In the genomic region with DNA sequence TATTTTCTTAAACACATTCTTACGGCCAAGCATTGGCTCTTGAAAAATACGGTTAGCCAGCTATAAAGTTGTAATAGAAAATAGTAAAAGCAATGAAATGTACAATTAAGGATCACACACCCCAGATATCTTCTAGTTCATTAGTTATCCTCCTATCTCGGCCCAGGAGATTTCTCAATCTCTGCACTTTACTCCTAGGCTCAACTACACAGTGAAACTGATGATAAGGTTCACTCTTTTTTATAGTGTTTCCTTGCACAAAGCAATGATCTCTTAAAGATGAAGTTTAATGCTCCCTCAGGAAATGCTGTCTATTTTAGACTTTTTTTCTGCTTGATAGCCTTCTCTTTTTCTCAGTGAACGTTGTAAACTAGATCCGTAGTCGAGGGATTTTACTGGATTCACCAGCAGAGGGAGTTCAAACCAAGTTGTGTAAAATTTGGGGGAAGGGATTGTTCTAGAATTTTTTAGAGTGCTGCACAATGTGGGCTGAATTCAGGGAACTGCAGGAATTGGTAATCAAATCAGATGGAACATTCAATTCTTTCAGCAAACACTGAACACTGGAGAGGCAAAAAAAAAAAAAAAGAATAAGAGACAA, we compare ENCODE assay signal across 10 cellular contexts.
DNase-seq lines count a peak whose midpoint lies in the region; ATAC-seq and TF ChIP-seq lines count a peak whose summit lies in the region.
"Had no signal": no experiment of that assay in that cellular context is flagged by ENCODE, and none has a peak within 500 bp of the region (broad histone marks: within the 10 kb centered on the region; RNA-seq: fewer than 3 reads in every experiment).

No MANE protein-coding gene starts in this region.

- no peaks in the 10 kb centered on the region for H3K27me3 Mint-ChIP-seq in brain
- H3K27me3 Mint-ChIP-seq: activated naive CD4-positive, alpha-beta T cell treated with anti-CD3 and anti-CD28 coated beads, Interleukin-2, amount 50 U/mL, for 24 hours had no signal

- no peaks in the 10 kb centered on the region; the same call in 1 of the 2 replicates for H3K9me2 ChIP-seq in DOHH2 (replicated peaks; ENCODE audit: control insufficient read depth, low read length)

- no peaks in the 10 kb centered on the region for H3K9me3 ChIP-seq in DOHH2 (ENCODE audit: control insufficient read depth, insufficient read depth, low read length)
- H3K9me3 ChIP-seq in mucosa of descending colon: no peaks in the 10 kb centered on the region

- DNase-seq in LHCN-M2 (ENCODE audit: low read depth) (peak; percentile 56), mucosa of descending colon (peak in 1 of 3 donors; percentile 49), amniotic stem cell (lab: John Stamatoyannopoulos, UW) (no peak), retina (no peak)
- DNase-seq: NCI-H774 had no signal

- no peak overlapping the region for H3K27ac ChIP-seq in DOHH2 (ENCODE audit: low read depth, low read length)

- no peak overlapping the region for H3K4me3 ChIP-seq in DOHH2 (ENCODE audit: low read length)
- H3K4me3 ChIP-seq in mucosa of descending colon: no peak overlapping the region

- H3K27ac Mint-ChIP-seq in brain: no peak overlapping the region
- H3K27ac Mint-ChIP-seq: activated naive CD4-positive, alpha-beta T cell treated with anti-CD3 and anti-CD28 coated beads, Interleukin-2, amount 50 U/mL, for 24 hours had no signal

- H3K36me3 Mint-ChIP-seq in brain: no peaks in the 10 kb centered on the region
- H3K36me3 Mint-ChIP-seq: activated naive CD4-positive, alpha-beta T cell treated with anti-CD3 and anti-CD28 coated beads, Interleukin-2, amount 50 U/mL, for 24 hours had no signal

- no peaks in the 10 kb centered on the region for H3K27me3 ChIP-seq in DOHH2 (ENCODE audit: control insufficient read depth, low read length)

- H3K36me3 ChIP-seq in DOHH2 (ENCODE audit: control insufficient read depth, low read length) (no peaks in the 10 kb centered on the region), mucosa of descending colon (ENCODE audit: low read depth) (no peaks in the 10 kb centered on the region)

- H3K4me3 Mint-ChIP-seq in brain: no peak overlapping the region
- H3K4me3 Mint-ChIP-seq: activated naive CD4-positive, alpha-beta T cell treated with anti-CD3 and anti-CD28 coated beads, Interleukin-2, amount 50 U/mL, for 24 hours had no signal

- intact Hi-C loops in mucosa of descending colon (cut with DNase I, micrococcal nuclease): no loop called here

- no peak overlapping the region for H3K4me2 ChIP-seq in DOHH2 (ENCODE audit: low read length)

- peaks cover 0 to 3% (median 0%) of the 10 kb centered on the region in 5 experiments for H3K9me3 Mint-ChIP-seq in brain
- H3K9me3 Mint-ChIP-seq: activated naive CD4-positive, alpha-beta T cell treated with anti-CD3 and anti-CD28 coated beads, Interleukin-2, amount 50 U/mL, for 24 hours had no signal

- no peaks in the 10 kb centered on the region for H3K79me2 ChIP-seq in DOHH2 (ENCODE audit: control insufficient read depth, low read length)

- H3F3A ChIP-seq in DOHH2 (ENCODE audit: control insufficient read depth, insufficient read depth): no peaks in the 10 kb centered on the region

- no peaks in the 10 kb centered on the region for H3K4me1 ChIP-seq in DOHH2 (ENCODE audit: control insufficient read depth, low read length)
- H3K4me1 ChIP-seq in mucosa of descending colon (ENCODE audit: low read depth): no peaks in the 10 kb centered on the region

- no peaks in the 10 kb centered on the region for H3K4me1 Mint-ChIP-seq in brain
- H3K4me1 Mint-ChIP-seq: activated naive CD4-positive, alpha-beta T cell treated with anti-CD3 and anti-CD28 coated beads, Interleukin-2, amount 50 U/mL, for 24 hours had no signal

- TF ChIP-seq CTCF in DOHH2 (IDR thresholded peaks at IDR 0.05; ENCODE audit: low read depth, low read length, poor library complexity, severe bottlenecking): peak; percentile 44
- peak; percentile 29 to 55 for TF ChIP-seq CTCF in brain (conservative IDR thresholded peaks at IDR 0.05)
- TF ChIP-seq CTCF in mucosa of descending colon (IDR thresholded peaks at IDR 0.05): no peak

- no peaks in the 10 kb centered on the region for H4K20me1 ChIP-seq in DOHH2 (ENCODE audit: control insufficient read depth, insufficient read depth, low read depth, low read length)

- ATAC-seq in mucosa of descending colon: peak; percentile 38
- no peak for ATAC-seq in GM18867 (IDR thresholded peaks at IDR 0.05; ENCODE audit: unreplicated experiment)
- ATAC-seq in GM19351 (IDR thresholded peaks at IDR 0.05; ENCODE audit: unreplicated experiment): no peak
